ENCODE assay signal across 8 cellular contexts in the genomic region with DNA sequence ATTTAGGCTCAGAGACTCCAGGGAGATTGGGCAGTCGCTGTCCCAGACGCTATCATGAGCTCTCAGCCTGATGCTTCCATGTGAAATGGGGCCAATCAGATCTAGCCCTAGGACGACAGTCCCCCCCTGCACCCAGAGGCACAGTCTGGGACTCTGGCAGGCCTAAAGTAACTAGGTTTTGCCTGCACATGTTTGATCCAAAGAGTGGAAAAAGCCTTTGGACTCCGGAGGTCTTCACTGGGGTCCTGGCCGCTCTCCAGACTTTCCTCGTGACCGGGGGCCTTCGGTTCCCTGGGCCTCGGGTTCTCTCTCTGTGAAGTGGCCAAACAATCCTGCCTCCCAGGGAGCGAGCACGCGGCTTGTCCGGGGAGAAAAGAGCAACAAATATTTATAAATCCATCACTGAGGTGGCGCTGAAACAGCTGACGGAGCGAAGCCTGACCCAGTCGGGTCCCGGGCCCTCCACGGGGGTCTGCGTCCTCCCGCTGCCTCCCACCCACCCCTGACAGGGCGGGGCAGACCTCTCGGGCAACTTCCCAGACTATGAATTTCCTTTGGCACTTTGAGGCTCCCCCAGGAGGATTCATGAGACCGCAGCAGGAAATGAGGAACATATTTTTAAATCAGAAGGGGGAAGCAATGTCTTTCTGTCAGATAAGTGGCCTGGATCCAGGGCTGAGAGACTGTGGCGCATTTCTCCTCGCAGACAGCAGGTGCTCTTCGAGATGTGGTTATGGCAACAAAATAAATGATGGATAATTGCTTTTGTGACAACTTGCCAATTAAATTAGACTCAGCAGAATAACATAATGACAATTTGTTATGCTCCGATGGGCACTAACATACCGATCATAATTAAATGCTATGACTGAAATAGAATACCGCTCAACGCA. TPM values are rescaled to one million over a fixed set of nuclear protein-coding genes. Genes with fewer than 3 reads are reported as not detected.
A peak's percentile ranks its signal among the peaks of the same experiment; 100 is the strongest.
DNase-seq lines count a peak whose midpoint lies in the region; ATAC-seq and TF ChIP-seq lines count a peak whose summit lies in the region.

No MANE protein-coding gene starts in this region.

- no peak overlapping the region for H2BK15ac ChIP-seq in neuronal stem cell (ENCODE audit: low read length)

- no CpG with 5 or more reads among the region's 31 CpGs for WGBS in neuronal stem cell (ENCODE audit: extremely low coverage in 2 of 2, insufficient read length in 2 of 2, insufficient replicate concordance in 1 of 2), 2 donors

- no peaks in the 10 kb centered on the region for H3K36me3 ChIP-seq in neuronal stem cell (replicated peaks in 1 of 2; ENCODE audit: control insufficient read depth in 2 of 2, insufficient read depth in 2 of 2, low read length in 2 of 2)
- H3K36me3 ChIP-seq in HAP-1 (replicated peaks), result no peaks in the 10 kb centered on the region

- peak overlapping the region; percentile 68 for H3K18ac ChIP-seq in neuronal stem cell (ENCODE audit: low read length)

- H3K4me1 ChIP-seq in neuronal stem cell (ENCODE audit: control insufficient read depth in 2 of 2, insufficient read depth in 1 of 2, low read depth in 1 of 2, low read length in 2 of 2), result peaks cover 3 to 28% of the 10 kb centered on the region in 2 donors
- H3K4me1 ChIP-seq in HAP-1, result no peaks in the 10 kb centered on the region

- H2AK5ac ChIP-seq in neuronal stem cell (ENCODE audit: low read depth, low read length), result no peak overlapping the region

- no peak overlapping the region for H2BK5ac ChIP-seq in neuronal stem cell (ENCODE audit: low read length)

- no peak overlapping the region for H2BK120ac ChIP-seq in neuronal stem cell (ENCODE audit: low read depth, low read length)

- H3K4me3 ChIP-seq in HL-60 (replicated peaks; ENCODE audit: insufficient read depth, low read length) (peak overlapping the region; percentile 24), neuronal stem cell (ENCODE audit: low read length in 2 of 2) (no peak overlapping the region), HAP-1 (no peak overlapping the region)

- H3K4me2 ChIP-seq in neuronal stem cell (ENCODE audit: insufficient read depth, low read length, poor library complexity, severe bottlenecking), result no peak overlapping the region

- no peak overlapping the region for H3K14ac ChIP-seq in neuronal stem cell (ENCODE audit: low read length)

- no peak for ATAC-seq in GM18868 (IDR thresholded peaks at IDR 0.05; ENCODE audit: unreplicated experiment)
- ATAC-seq in HG02885 (IDR thresholded peaks at IDR 0.05; ENCODE audit: poor library complexity, unreplicated experiment), result no peak

- no peaks in the 10 kb centered on the region for H3K79me1 ChIP-seq in neuronal stem cell (ENCODE audit: low read depth, low read length)

- H3K9me3 ChIP-seq in neuronal stem cell (replicated peaks in 1 of 2; ENCODE audit: control insufficient read depth in 2 of 2, insufficient read depth in 1 of 2, low read depth in 1 of 2, low read length in 2 of 2) (no peaks in the 10 kb centered on the region), HAP-1 (no peaks in the 10 kb centered on the region)

- H3K9ac ChIP-seq in neuronal stem cell (ENCODE audit: low read depth, low read length, poor library complexity), result no peak overlapping the region

- H3K27me3 ChIP-seq in HL-60 (ENCODE audit: insufficient read depth, poor library complexity, severe bottlenecking), result peaks cover 8% of the 10 kb centered on the region
- H3K27me3 ChIP-seq in neuronal stem cell (ENCODE audit: control insufficient read depth in 3 of 3, insufficient read depth in 3 of 3, low read depth in 1 of 3, low read length in 3 of 3), result no peaks in the 10 kb centered on the region
- H3K27me3 ChIP-seq in HAP-1 (ENCODE audit: low read depth), result peaks cover 19% of the 10 kb centered on the region

- peak overlapping the region; percentile 89 for H2AFZ ChIP-seq in neuronal stem cell (ENCODE audit: low read length)

- H3K27ac ChIP-seq in HL-60 (replicated peaks), result no peak overlapping the region
- H3K27ac ChIP-seq in neuronal stem cell (replicated peaks; ENCODE audit: low read length), result no peak overlapping the region

- H3K4ac ChIP-seq in neuronal stem cell (ENCODE audit: low read length), result no peak overlapping the region

- no peak overlapping the region for H2BK12ac ChIP-seq in neuronal stem cell (ENCODE audit: low read length)

- H3K23ac ChIP-seq in neuronal stem cell (ENCODE audit: low read depth, low read length, poor library complexity), result no peak overlapping the region

- DNase-seq in HL-60 (ENCODE audit: low read depth in 1 of 2, low spot score in 1 of 2), result peak in 1 of 2 experiments; percentile 42
- DNase-seq in NCI-H774 (lab: John Stamatoyannopoulos, UW), result peak; percentile 74
- DNase-seq in fibroblast of gingiva (ENCODE audit: low read depth), result peak; percentile 39
- DNase-seq in neuronal stem cell (ENCODE audit: low spot score), result no peak
- no peak for DNase-seq in HAP-1 (ENCODE audit: low spot score in 2 of 2)
- no peak for DNase-seq in activated CD4-positive, alpha-beta T cell treated with anti-CD3 and anti-CD28 coated beads for 48 hours

- no peak for TF ChIP-seq CTCF in HL-60 (IDR thresholded peaks at IDR 0.05; ENCODE audit: insufficient read depth, low read length)

- in situ Hi-C loops in HAP-1 (cut with MboI; ENCODE audit: low sequenced_read_pairs), result no loop called here

- H4K91ac ChIP-seq in neuronal stem cell (ENCODE audit: low read depth, low read length, poor library complexity), result no peak overlapping the region

- no peak overlapping the region for H4K8ac ChIP-seq in neuronal stem cell (ENCODE audit: low read depth, low read length)

RNA-seq across cellular contexts. Expression of a gene that starts 38.9 kb away (rescaled TPM):
- polyA plus RNA-seq in neuronal stem cell (2013, experiment 1 of 2), result 21.6 TPM
- 19.9 TPM for polyA plus RNA-seq in neuronal stem cell (2013, experiment 2 of 2)

Comparison
In these comparisons a context has a peak if more than half of its experiments do, and no peak if none do; other contexts are left out.
1. DNase-seq: peak in NCI-H774 (single experiment) and fibroblast of gingiva (single experiment); none in neuronal stem cell (single experiment), HAP-1 (0 of 2) and activated CD4-positive, alpha-beta T cell treated with anti-CD3 and anti-CD28 coated beads for 48 hours (single experiment).